Comparison of ENCODE assay signal across 26 cellular contexts in the genomic region with DNA sequence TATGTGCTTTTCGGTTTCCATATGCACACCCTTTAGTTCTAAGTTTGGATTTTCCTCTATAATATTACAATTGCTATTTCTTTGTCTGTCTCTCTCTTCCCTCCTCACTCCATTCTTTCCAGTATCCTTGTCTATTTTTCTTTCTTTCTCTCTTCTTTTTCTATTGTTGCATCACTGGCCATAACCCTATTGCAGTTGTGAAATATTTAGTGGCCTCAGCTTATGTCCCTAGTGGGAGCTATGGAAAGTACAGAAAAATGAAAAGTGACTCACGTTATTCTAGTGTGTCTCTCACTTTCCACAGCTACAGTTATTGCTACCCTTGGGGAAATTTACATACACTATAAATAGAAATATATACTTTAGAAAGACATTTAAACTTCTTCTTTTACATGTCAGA. TPM values are rescaled to one million over a fixed set of nuclear protein-coding genes. Genes with fewer than 3 reads are reported as not detected.
DNase-seq lines count a peak whose midpoint lies in the region; ATAC-seq, FAIRE-seq and TF ChIP-seq lines count a peak whose summit lies in the region.
"Had no signal": no experiment of that assay in that cellular context is flagged by ENCODE, and none has a peak within 500 bp of the region (broad histone marks: within the 10 kb centered on the region; RNA-seq: fewer than 3 reads in every experiment).

No MANE protein-coding gene starts in this region.

- H2AFZ ChIP-seq in SK-N-SH (ENCODE audit: low read depth) = no peak overlapping the region

- FAIRE-seq in kidney (lab: Jason Lieb, UNC) = no peak
- FAIRE-seq: A204.1, endothelial cell of umbilical vein, GM12878, H54 had no signal

- H3K4me1 Mint-ChIP-seq in chondrocyte (ENCODE audit: low read depth) = no peaks in the 10 kb centered on the region
- no peaks in the 10 kb centered on the region for H3K4me1 Mint-ChIP-seq in activated CD4-positive, alpha-beta memory T cell treated with anti-CD3 and anti-CD28 coated beads for 36 hours (ENCODE audit: low read depth)
- H3K4me1 Mint-ChIP-seq: natural killer cell had no signal

- H3K27ac Mint-ChIP-seq in chondrocyte (ENCODE audit: unreplicated experiment) = no peak overlapping the region
- no peak overlapping the region for H3K27ac Mint-ChIP-seq in activated CD4-positive, alpha-beta memory T cell treated with anti-CD3 and anti-CD28 coated beads for 36 hours
- H3K27ac Mint-ChIP-seq: brain; dendritic cell treated with granulocyte-macrophage colony-stimulating factor and Interleukin-4, amounts not matched to agents 40 ng/mL and 50 ng/mL, for 4 days; natural killer cell had no signal

- H3K9me3 ChIP-seq in SK-N-SH = no peaks in the 10 kb centered on the region
- no peaks in the 10 kb centered on the region for H3K9me3 ChIP-seq in kidney (ENCODE audit: control insufficient read depth in 1 of 2, low read length in 2 of 2)
- H3K9me3 ChIP-seq: BLaER1 treated with 17β-estradiol and CSF1 and Interleukin-3, amounts not matched to agents 10 nM and 100 nM; prostate gland; upper lobe of right lung had no signal

- no peaks in the 10 kb centered on the region for H3K79me2 ChIP-seq in SK-N-SH (ENCODE audit: insufficient read depth)

- no peak for TF ChIP-seq EP300 in SK-N-SH (IDR thresholded peaks at IDR 0.05; ENCODE audit: borderline replicate concordance in 1 of 2, low read depth in 1 of 2, low read length in 1 of 2)

- peaks cover 0 to 2% of the 10 kb centered on the region in 2 experiments; a peak in 1 of 4 replicates for H3K4me1 ChIP-seq in SK-N-SH (ENCODE audit: control insufficient read depth in 1 of 2, insufficient read depth in 2 of 2, low read depth in 1 of 2, low read length in 1 of 2)
- H3K4me1 ChIP-seq in kidney (ENCODE audit: control insufficient read depth in 1 of 2, insufficient read depth in 1 of 2, low read depth in 1 of 2, low read length in 2 of 2) = no peaks in the 10 kb centered on the region
- H3K4me1 ChIP-seq: BLaER1 treated with 17β-estradiol and CSF1 and Interleukin-3, amounts not matched to agents 10 nM and 100 nM; foreskin keratinocyte; prostate gland; stomach; upper lobe of right lung had no signal

- CTCF ChIA-PET in SK-N-SH (lab: Yijun Ruan, JAX) = interaction anchor here (0.8 to 1.4 kb wide), 3 partner anchors 11 to 22 kb away, joined by 3 to 4 read pairs (median 3); no protein-coding TSS in a partner anchor
- CTCF ChIA-PET in activated CD4-positive, alpha-beta memory T cell treated with anti-CD3 and anti-CD28 coated beads for 36 hours (lab: Charles Lee) = no interaction called here

- intact Hi-C loops in kidney (cut with DNase I) = no loop called here
- intact Hi-C loops in activated CD4-positive, alpha-beta memory T cell treated with anti-CD3 and anti-CD28 coated beads for 36 hours (cut with micrococcal nuclease) = no loop called here

- H4K20me1 ChIP-seq in SK-N-SH (ENCODE audit: insufficient read depth) = no peaks in the 10 kb centered on the region
- H4K20me1 ChIP-seq: BLaER1 treated with 17β-estradiol and CSF1 and Interleukin-3, amounts not matched to agents 10 nM and 100 nM had no signal

- peak; percentile 56 for TF ChIP-seq CTCF in SK-N-SH (IDR thresholded peaks at IDR 0.05)
- TF ChIP-seq CTCF in chondrocyte (IDR thresholded peaks at IDR 0.05) = peak; percentile 35
- TF ChIP-seq CTCF in kidney (IDR thresholded peaks at IDR 0.05; ENCODE audit: borderline replicate concordance, extremely low read depth, insufficient read depth) = no peak

- DNase-seq in SK-N-SH = no peak
- peak; percentile 28 for DNase-seq in NAMALWA (ENCODE audit: low spot score)
- DNase-seq in chondrocyte (ENCODE audit: low spot score) = no peak
- peak; percentile 25 for DNase-seq in stromal cell of bone marrow (ENCODE audit: low read depth)
- DNase-seq in kidney = no peak
- DNase-seq in activated CD4-positive, alpha-beta memory T cell treated with anti-CD3 and anti-CD28 coated beads for 36 hours = no peak
- DNase-seq: foreskin keratinocyte; GF-D8; natural killer cell; NCI-H1105; NCI-H526 treated with DMSO at 0.1 percent for 48 hours; stimulated activated CD4-positive, alpha-beta T cell treated with anti-CD3 and anti-CD28 coated beads, Interleukin-4, amount 100 ng/mL, for 1 hour; stomach; upper lobe of right lung had no signal

- WGBS in SK-N-SH (ENCODE audit: low lambda C conversion rate) = 27% methylated on average over 2 of the region's 2 CpGs

- peaks cover 2% of the 10 kb centered on the region for H3K27me3 Mint-ChIP-seq in chondrocyte (ENCODE audit: low read depth)
- H3K27me3 Mint-ChIP-seq in activated CD4-positive, alpha-beta memory T cell treated with anti-CD3 and anti-CD28 coated beads for 36 hours = no peaks in the 10 kb centered on the region
- H3K27me3 Mint-ChIP-seq: brain; dendritic cell treated with granulocyte-macrophage colony-stimulating factor and Interleukin-4, amounts not matched to agents 40 ng/mL and 50 ng/mL, for 4 days had no signal

- H3K9ac ChIP-seq in SK-N-SH (no peak overlapping the region), kidney (ENCODE audit: low read length in 2 of 2) (no peak overlapping the region)
- H3K9ac ChIP-seq: BLaER1 treated with 17β-estradiol and CSF1 and Interleukin-3, amounts not matched to agents 10 nM and 100 nM had no signal

- no peak overlapping the region for H3K4me3 Mint-ChIP-seq in chondrocyte (ENCODE audit: unreplicated experiment)
- no peak overlapping the region for H3K4me3 Mint-ChIP-seq in activated CD4-positive, alpha-beta memory T cell treated with anti-CD3 and anti-CD28 coated beads for 36 hours
- H3K4me3 Mint-ChIP-seq: brain; dendritic cell treated with granulocyte-macrophage colony-stimulating factor and Interleukin-4, amounts not matched to agents 40 ng/mL and 50 ng/mL, for 4 days; natural killer cell had no signal

- no peaks in the 10 kb centered on the region for H3K36me3 Mint-ChIP-seq in chondrocyte (ENCODE audit: low read depth)
- H3K36me3 Mint-ChIP-seq in activated CD4-positive, alpha-beta memory T cell treated with anti-CD3 and anti-CD28 coated beads for 36 hours = no peaks in the 10 kb centered on the region
- H3K36me3 Mint-ChIP-seq: brain, natural killer cell had no signal

- no peaks in the 10 kb centered on the region for H3K27me3 ChIP-seq in SK-N-SH (ENCODE audit: insufficient read depth)
- H3K27me3 ChIP-seq: BLaER1 treated with 17β-estradiol and CSF1 and Interleukin-3, amounts not matched to agents 10 nM and 100 nM; foreskin keratinocyte; stomach; upper lobe of right lung had no signal

- no peaks in the 10 kb centered on the region for H3K36me3 ChIP-seq in SK-N-SH (replicated peaks in 1 of 2; ENCODE audit: control insufficient read depth in 1 of 2, insufficient read depth in 2 of 2, low read length in 1 of 2)
- no peaks in the 10 kb centered on the region for H3K36me3 ChIP-seq in kidney (ENCODE audit: control insufficient read depth in 1 of 2, insufficient read depth in 2 of 2, low read length in 2 of 2)
- H3K36me3 ChIP-seq: BLaER1 treated with 17β-estradiol and CSF1 and Interleukin-3, amounts not matched to agents 10 nM and 100 nM; prostate gland; stomach; upper lobe of right lung had no signal

- POLR2A ChIA-PET in SK-N-SH (lab: Yijun Ruan, JAX) = no interaction called here
- POLR2A ChIA-PET in activated CD4-positive, alpha-beta memory T cell treated with anti-CD3 and anti-CD28 coated beads for 36 hours (lab: Charles Lee) = no interaction called here

- ATAC-seq in SK-N-SH treated with all-trans-retinoic acid at 6 μM for 48 hours = no peak
- no peak for ATAC-seq in GM21619 (IDR thresholded peaks at IDR 0.05; ENCODE audit: unreplicated experiment)
- ATAC-seq: foreskin keratinocyte, GM12878, natural killer cell, upper lobe of right lung had no signal

- no peaks in the 10 kb centered on the region for H3K9me3 Mint-ChIP-seq in chondrocyte (ENCODE audit: low read depth)
- peaks cover 3% of the 10 kb centered on the region for H3K9me3 Mint-ChIP-seq in activated CD4-positive, alpha-beta memory T cell treated with anti-CD3 and anti-CD28 coated beads for 36 hours
- H3K9me3 Mint-ChIP-seq: brain; dendritic cell treated with granulocyte-macrophage colony-stimulating factor and Interleukin-4, amounts not matched to agents 40 ng/mL and 50 ng/mL, for 4 days had no signal

- H3K4me2 ChIP-seq in SK-N-SH = no peak overlapping the region
- H3K4me2 ChIP-seq: BLaER1 treated with 17β-estradiol and CSF1 and Interleukin-3, amounts not matched to agents 10 nM and 100 nM had no signal

- no peaks in the 10 kb centered on the region for H3K9me2 ChIP-seq in SK-N-SH

- no peak overlapping the region for H3K4me3 ChIP-seq in SK-N-SH (ENCODE audit: low read depth in 2 of 2, low read length in 1 of 2)
- no peak overlapping the region for H3K4me3 ChIP-seq in kidney (ENCODE audit: low read length in 2 of 2)
- H3K4me3 ChIP-seq: BLaER1 treated with 17β-estradiol and CSF1 and Interleukin-3, amounts not matched to agents 10 nM and 100 nM; GM12878; prostate gland; skin epidermis; stomach; upper lobe of right lung had no signal

- no peak for TF ChIP-seq RAD21 in SK-N-SH (IDR thresholded peaks at IDR 0.05; ENCODE audit: low read length)

- no peak overlapping the region for H3K27ac ChIP-seq in SK-N-SH (ENCODE audit: low read depth in 2 of 2, low read length in 1 of 2)
- H3K27ac ChIP-seq in kidney (ENCODE audit: low read depth in 2 of 2, low read length in 2 of 2) = no peak overlapping the region
- H3K27ac ChIP-seq: BLaER1 treated with 17β-estradiol and CSF1 and Interleukin-3, amounts not matched to agents 10 nM and 100 nM; foreskin keratinocyte; HL-60; prostate gland; skin epidermis; stomach; upper lobe of right lung had no signal

- no peaks in the 10 kb centered on the region for H3F3A ChIP-seq in SK-N-SH (replicated peaks; ENCODE audit: insufficient read depth)

TF ChIP-seq in SK-N-SH, 30 proteins besides CTCF, POLR2A, EP300 and RAD21 (continues in another document):
- no peak for TF ChIP-seq EZH2phosphoT487 (IDR thresholded peaks at IDR 0.05; ENCODE audit: borderline replicate concordance, low read depth)
- no peak for TF ChIP-seq YY1 (IDR thresholded peaks at IDR 0.05; ENCODE audit: low read depth)

TF ChIP-seq in SK-N-SH treated with all-trans-retinoic acid at 6 μM for 48 hours, 23 proteins besides CTCF, POLR2A, EP300 and RAD21 (continues in another document):
- TF ChIP-seq, protein P1, sequence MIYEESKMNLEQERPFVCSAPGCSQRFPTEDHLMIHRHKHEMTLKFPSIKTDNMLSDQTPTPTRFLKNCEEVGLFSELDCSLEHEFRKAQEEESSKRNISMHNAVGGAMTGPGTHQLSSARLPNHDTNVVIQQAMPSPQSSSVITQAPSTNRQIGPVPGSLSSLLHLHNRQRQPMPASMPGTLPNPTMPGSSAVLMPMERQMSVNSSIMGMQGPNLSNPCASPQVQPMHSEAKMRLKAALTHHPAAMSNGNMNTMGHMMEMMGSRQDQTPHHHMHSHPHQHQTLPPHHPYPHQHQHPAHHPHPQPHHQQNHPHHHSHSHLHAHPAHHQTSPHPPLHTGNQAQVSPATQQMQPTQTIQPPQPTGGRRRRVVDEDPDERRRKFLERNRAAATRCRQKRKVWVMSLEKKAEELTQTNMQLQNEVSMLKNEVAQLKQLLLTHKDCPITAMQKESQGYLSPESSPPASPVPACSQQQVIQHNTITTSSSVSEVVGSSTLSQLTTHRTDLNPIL (CRISPR knock-in tag; IDR thresholded peaks at IDR 0.05; ENCODE audit: low read depth) = no peak

RNA-seq across cellular contexts. Expression of a gene that starts 59.1 kb away (rescaled TPM):
- polyA plus RNA-seq in SK-N-SH (2012; rRNA removed) (3.4 and 4.0 TPM in 2 replicates), kidney (ENCODE audit: insufficient read depth, low read depth, low replicate concordance) (0.06 TPM)
- polyA plus RNA-seq in SK-N-SH (2012; cell fraction: cytosol; rRNA removed) = 4.9 and 5.3 TPM in 2 replicates
- 1.4 and 3.0 TPM in 2 replicates for polyA plus RNA-seq in SK-N-SH (2012; cell fraction: nucleus; rRNA removed)
- total RNA-seq in chondrocyte (0.27 to 1.2 TPM (median 0.36 TPM) in 3 replicates), kidney (0.13 TPM)
- total RNA-seq in activated CD4-positive, alpha-beta memory T cell treated with anti-CD3 and anti-CD28 coated beads for 36 hours = not detected
- total RNA-seq: endothelial cell of umbilical vein had no signal
- polyA plus RNA-seq: endothelial cell of umbilical vein had no signal

Comparison
In these comparisons a context has a peak if more than half of its experiments do, and no peak if none do; other contexts are left out.
1. DNase-seq: peak in NAMALWA (single experiment) and stromal cell of bone marrow (single experiment); none in SK-N-SH (single experiment), chondrocyte (single experiment), kidney (single experiment) and activated CD4-positive, alpha-beta memory T cell treated with anti-CD3 and anti-CD28 coated beads for 36 hours (single experiment).